Comparison of ENCODE assay signal across 19 cellular contexts in genomic region chr5:96006291-96006690, GRCh38.
"Had no signal": no experiment of that assay in that cellular context is flagged by ENCODE, and none has a peak within 500 bp of the region (broad histone marks: within the 10 kb centered on the region; RNA-seq: fewer than 3 reads in every experiment).

No MANE protein-coding gene starts in this region.

- DNase-seq: activated CD4-positive, alpha-beta T cell treated with anti-CD3 and anti-CD28 coated beads for 48 hours; activated CD4-positive, alpha-beta T cell treated with anti-CD3 and anti-CD28 coated beads, Interleukin-2, amount 50 U/mL, for 4 hours; activated CD4-positive, CD25-positive, alpha-beta regulatory T cell treated with anti-CD3 and anti-CD28 coated beads, Interleukin-2, amount 50 U/mL, for 72 hours; activated CD8-positive, alpha-beta memory T cell treated with anti-CD3 and anti-CD28 coated beads, Interleukin-2, amount 50 U/mL, for 48 hours; activated CD8-positive, alpha-beta T cell treated with anti-CD3 and anti-CD28 coated beads, Interleukin-2, amount 10 ng/mL, durations not matched to agents 7 days and 5 days; activated effector memory CD4-positive, alpha-beta T cell treated with Interleukin-2 at 50 U/mL for 16 hours; activated naive CD4-positive, alpha-beta T cell; activated T-cell treated with anti-CD3 and anti-CD28 coated beads, Interleukin-2, amount 50 U/mL, for 24 hours; caudate nucleus; MG63; MV-4-11; NCI-H1105; NCI-H1436; NCI-H1694 treated with DMSO at 0.1 percent for 48 hours; NCI-H2081; NCI-H510A treated with DMSO at 0.1 percent for 48 hours; SHP77 had no signal

- H3K4me3 ChIP-seq: MG63 had no signal

- H3K27me3 ChIP-seq: MG63 had no signal

- FAIRE-seq: astrocyte, RCC 7860 had no signal

- H3K36me3 ChIP-seq: MG63 had no signal
